34 cellular contexts compared by ENCODE assay signal in the genomic region with DNA sequence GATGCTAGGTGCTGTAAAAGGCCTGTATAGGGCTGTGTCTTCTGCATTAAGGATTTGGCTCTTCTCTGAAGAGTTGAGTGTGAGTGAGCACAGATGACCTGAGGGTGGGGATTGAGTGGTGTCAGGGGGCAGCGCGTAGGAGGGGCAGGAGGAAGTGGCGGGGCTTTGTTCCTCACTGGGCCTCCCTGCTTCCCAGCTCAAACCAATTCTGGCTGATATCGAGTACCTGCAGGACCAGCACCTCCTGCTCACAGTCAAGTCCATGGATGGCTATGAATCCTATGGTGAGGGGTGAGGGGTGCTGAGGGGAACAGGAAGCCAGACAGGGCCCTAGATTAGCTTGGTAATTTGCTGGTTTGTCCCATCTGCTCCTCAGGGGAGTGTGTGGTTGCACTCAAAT. TPM values are rescaled to one million over a fixed set of nuclear protein-coding genes. Genes with fewer than 3 reads are reported as not detected.
DNase-seq lines count a peak whose midpoint lies in the region; ATAC-seq, FAIRE-seq and TF ChIP-seq lines count a peak whose summit lies in the region.
"Had no signal": no experiment of that assay in that cellular context is flagged by ENCODE, and none has a peak within 500 bp of the region (broad histone marks: within the 10 kb centered on the region; RNA-seq: fewer than 3 reads in every experiment).

No MANE protein-coding gene starts in this region.

- no peak overlapping the region for H3K56ac ChIP-seq in mesendoderm (ENCODE audit: low read length)

- CTCF ChIA-PET in GM12878 (lab: Yijun Ruan, JAX), result no interaction called here

- TF ChIP-seq CTCF in GM20000 (IDR thresholded peaks at IDR 0.05; ENCODE audit: extremely low read depth, missing control alignments) (no peak), GM12878 (IDR thresholded peaks at IDR 0.05 in 2 of 3, conservative IDR thresholded peaks at IDR 0.05 in 1 of 3; ENCODE audit: control insufficient read depth in 2 of 3, extremely low read depth in 1 of 3, insufficient read depth in 1 of 3, low read depth in 3 of 3, low read length in 3 of 3) (no peak), neural crest cell (conservative IDR thresholded peaks at IDR 0.05) (no peak)

- no peak overlapping the region for H2AK5ac ChIP-seq in mesendoderm (ENCODE audit: low read length)

- H4K20me1 ChIP-seq in GM12878 (ENCODE audit: control insufficient read depth, insufficient read depth), result no peaks in the 10 kb centered on the region; the same call in 1 of the 2 replicates

- in situ Hi-C loops in GM12878 (cut with MboI), result no loop called here

- no peak overlapping the region for H3K9ac ChIP-seq in GM12878 (ENCODE audit: control insufficient read depth, insufficient read depth, low read length)
- H3K9ac ChIP-seq in mesendoderm (ENCODE audit: low read length), result no peak overlapping the region
- H3K9ac ChIP-seq: neural progenitor cell had no signal

- ATAC-seq in GM12878 (no peak), HG02623 (IDR thresholded peaks at IDR 0.05; ENCODE audit: unreplicated experiment) (no peak), HG03354 (IDR thresholded peaks at IDR 0.05; ENCODE audit: poor library complexity, severe bottlenecking, unreplicated experiment) (no peak)
- ATAC-seq: GM23338, K562, right lobe of liver had no signal

- H3K27me3 ChIP-seq in GM12878 (replicated peaks in 1 of 2; ENCODE audit: control insufficient read depth in 2 of 2, insufficient read depth in 2 of 2, low read length in 1 of 2) (peaks cover 0 to 4% of the 10 kb centered on the region in 2 experiments; a peak in 2 of 4 replicates), mesendoderm (ENCODE audit: insufficient read depth, low read length, poor library complexity) (peaks cover under 1% of the 10 kb centered on the region)
- H3K27me3 ChIP-seq: adrenal gland, right lobe of liver, testis had no signal

- no peak overlapping the region for H3K18ac ChIP-seq in mesendoderm (ENCODE audit: low read length)

- H3K4me2 ChIP-seq in GM12878 (ENCODE audit: control insufficient read depth, insufficient read depth) (no peak overlapping the region), mesendoderm (ENCODE audit: low read length) (no peak overlapping the region)
- H3K4me2 ChIP-seq: GM23338, neural progenitor cell had no signal

- H3K4me1 Mint-ChIP-seq in neural crest cell, result peaks cover 16% of the 10 kb centered on the region

- H3K4me1 ChIP-seq in GM12878 (ENCODE audit: control insufficient read depth, insufficient read depth, low read length) (peaks cover 4% of the 10 kb centered on the region), mesendoderm (ENCODE audit: control insufficient read depth, low read depth, low read length) (peaks cover 10% of the 10 kb centered on the region)

- no peaks in the 10 kb centered on the region for H3K9me3 Mint-ChIP-seq in neural crest cell
- H3K9me3 Mint-ChIP-seq: activated CD4-positive, alpha-beta T cell treated with anti-CD3 and anti-CD28 coated beads, Interleukin-2, amount 10 ng/mL, durations not matched to agents 7 days and 5 days; brain; CD4-positive, CD25-positive, alpha-beta regulatory T cell; GM23338; neural progenitor cell had no signal

- no peak overlapping the region for H2BK15ac ChIP-seq in mesendoderm (replicated peaks; ENCODE audit: low read depth)

- no peak overlapping the region for H3K4me3 ChIP-seq in GM12878
- no peak overlapping the region for H3K4me3 ChIP-seq in mesendoderm (ENCODE audit: low read length)
- H3K4me3 ChIP-seq: adrenal gland, GM23338, K562, neural progenitor cell, right lobe of liver, testis had no signal

- peak overlapping the region; percentile 70 for H3K4me3 Mint-ChIP-seq in neural crest cell
- H3K4me3 Mint-ChIP-seq: activated CD4-positive, alpha-beta T cell treated with anti-CD3 and anti-CD28 coated beads, Interleukin-2, amount 10 ng/mL, durations not matched to agents 7 days and 5 days; brain; CD4-positive, CD25-positive, alpha-beta regulatory T cell; GM23338; neural progenitor cell had no signal

- no peak overlapping the region for H2BK120ac ChIP-seq in mesendoderm (ENCODE audit: low read depth, low read length)

- RAD21 ChIA-PET in GM12878 (lab: Charles Lee; ENCODE audit: unreplicated experiment), result interaction anchor here (0.6 kb wide), 1 partner anchor 16 kb away, joined by 4 read pairs; no protein-coding TSS in a partner anchor

- no peaks in the 10 kb centered on the region for H3K79me2 ChIP-seq in GM12878 (ENCODE audit: control insufficient read depth, insufficient read depth, low read length)
- no peaks in the 10 kb centered on the region for H3K79me2 ChIP-seq in mesendoderm (ENCODE audit: control insufficient read depth, insufficient read depth, low read length)

- H3K27me3 Mint-ChIP-seq in neural crest cell (ENCODE audit: low read depth), result peaks cover 16% of the 10 kb centered on the region

- peak overlapping the region; percentile 60 for H3K27ac Mint-ChIP-seq in neural crest cell (ENCODE audit: unreplicated experiment)
- H3K27ac Mint-ChIP-seq: GM23338, neural progenitor cell had no signal

- no peak overlapping the region for H2BK5ac ChIP-seq in mesendoderm (ENCODE audit: low read length)

- no peaks in the 10 kb centered on the region for H3K79me1 ChIP-seq in mesendoderm (ENCODE audit: low read length)

- no peak for TF ChIP-seq RAD21 in GM12878 (IDR thresholded peaks at IDR 0.05; ENCODE audit: insufficient read depth, low read depth, low read length)

- TF ChIP-seq EP300 in GM12878 (IDR thresholded peaks at IDR 0.05; ENCODE audit: borderline replicate concordance in 1 of 2, control insufficient read depth in 1 of 2, low read depth in 2 of 2, low read length in 2 of 2), result no peak

- no peak overlapping the region for H2AFZ ChIP-seq in GM12878 (ENCODE audit: control insufficient read depth, low read depth, low read length)
- H2AFZ ChIP-seq: GM23338, neural progenitor cell had no signal

- no peak overlapping the region for H3K23ac ChIP-seq in mesendoderm (ENCODE audit: low read length)

- no peaks in the 10 kb centered on the region for H3K9me3 ChIP-seq in GM12878 (replicated peaks; ENCODE audit: control insufficient read depth, insufficient read depth, low read length)
- H3K9me3 ChIP-seq: adrenal gland, right lobe of liver, testis had no signal

- DNase-seq in CD1c-positive myeloid dendritic cell (ENCODE audit: extremely low spot score) (peak; percentile 22), GM20000 (ENCODE audit: low spot score) (peak; percentile 2), GM12878 (ENCODE audit: low read depth, low spot score) (no peak), neural crest cell (ENCODE audit: low read depth, low spot score) (no peak), SIG-M5 treated with dmso at 0.1 percent for 504 hours (lab: John Stamatoyannopoulos, UW; ENCODE audit: unreplicated experiment) (no peak), mesendoderm (no peak)
- DNase-seq: activated CD4-positive, alpha-beta T cell treated with anti-CD3 and anti-CD28 coated beads, Interleukin-2, amount 10 ng/mL, durations not matched to agents 7 days and 5 days; activated gamma-delta T cell treated with Interleukin-2 at 50 U/mL for 16 hours; CD4-positive, CD25-positive, alpha-beta regulatory T cell; EL; NCI-H1105 treated with DMSO at 0.1 percent for 48 hours; NCI-H1930; NCI-H524 treated with DMSO at 0.1 percent for 48 hours; NK-92 treated with Interleukin-12 subunit alpha and Interleukin-12 subunit beta, amount 100 ng/mL, for 24 hours; SHP77 treated with DMSO at 0.1 percent for 48 hours; stimulated activated CD4-positive, alpha-beta T cell treated with anti-CD3 and anti-CD28 coated beads, Interleukin-12 subunit alpha, Interleukin-12 subunit beta, amount 100 ng/mL, for 4 hours; stimulated activated CD4-positive, alpha-beta T cell treated with anti-CD3 and anti-CD28 coated beads, Interleukin-4, amount 100 ng/mL, for 24 hours; stimulated activated naive CD4-positive, alpha-beta T cell had no signal

- POLR2A ChIA-PET in GM12878 (lab: Charles Lee), result no interaction called here

- H3K36me3 Mint-ChIP-seq in neural crest cell (ENCODE audit: low read depth), result peaks cover 16% of the 10 kb centered on the region

- intact Hi-C loops in GM12878 (cut with micrococcal nuclease; ENCODE audit: unreplicated experiment), result loop anchor here (5.0 kb wide), 1 partner anchor 177 kb away; no protein-coding TSS in a partner anchor

- 96% methylated on average over 4 of the region's 4 CpGs for WGBS in GM12878 (ENCODE audit: insufficient coverage, insufficient replicate concordance, low lambda C conversion rate, missing lambda C conversion rate)
- no CpG with 5 or more reads among the region's 4 CpGs for WGBS in mesendoderm (ENCODE audit: extremely low coverage, insufficient coverage, low lambda C conversion rate)

- H3K36me3 ChIP-seq in GM12878 (ENCODE audit: control insufficient read depth in 2 of 2, insufficient read depth in 2 of 2, low read length in 1 of 2) (peaks cover 15 to 25% of the 10 kb centered on the region in 2 experiments; a peak in 3 of 4 replicates), mesendoderm (ENCODE audit: control insufficient read depth, insufficient read depth, low read length) (peaks cover 28% of the 10 kb centered on the region)
- H3K36me3 ChIP-seq: neural progenitor cell had no signal

- 0 out of 2 replicates have a peak, but pooled peaks have one; percentile 8 for TF ChIP-seq POLR2A in GM12878 (IDR thresholded peaks at IDR 0.05; ENCODE audit: low read depth, low read length)

- H3K27ac ChIP-seq in GM12878 (ENCODE audit: control insufficient read depth, insufficient read depth), result no peak overlapping the region
- H3K27ac ChIP-seq in mesendoderm (ENCODE audit: low read depth, low read length), result no peak overlapping the region
- H3K27ac ChIP-seq: adrenal gland, neural progenitor cell, right lobe of liver, testis had no signal

- SMC1A ChIA-PET in GM12878 (lab: Charles Lee; ENCODE audit: uncharacterized antibody, unreplicated experiment), result no interaction called here

- no peak overlapping the region for H3K4ac ChIP-seq in mesendoderm (ENCODE audit: low read depth, low read length)

- BruUV-seq in GM12878 (replicated peaks; lab: Mats Ljungman, UMichigan), result no TSS peak

- FAIRE-seq in GM12878 (lab: Jason Lieb, UNC), result no peak
- FAIRE-seq: GM12892, K562 had no signal

- no peak overlapping the region for H4K8ac ChIP-seq in mesendoderm (ENCODE audit: low read depth, low read length)

- no peak overlapping the region for H4K5ac ChIP-seq in mesendoderm (ENCODE audit: low read length)

RNA-seq across cellular contexts. Expression of a gene that starts 9.1 kb away (rescaled TPM):
- total RNA-seq in GM12878 (2013; cell fraction: nucleolus; rRNA removed), result not detected in 2 replicates
- total RNA-seq in GM12878 (2014; rRNA removed), result not detected in 2 replicates
- total RNA-seq in GM12878 (2014; rRNA removed; fragmentation: Illumina TruSeq; extraction: Trizol), result not detected in 2 replicates
- not detected in 2 replicates for total RNA-seq in GM12878 (2021)
- polyA plus RNA-seq in GM12878 (2011; ENCODE audit: low read depth), result not detected
- polyA plus RNA-seq in GM12878 (2011; rRNA removed), result not detected in 2 replicates
- polyA plus RNA-seq in GM12878 (2011; cell fraction: cytosol; rRNA removed), result not detected in 2 replicates
- polyA plus RNA-seq in GM12878 (2011; cell fraction: nucleus; rRNA removed), result not detected in 2 replicates
- not detected in 2 replicates for polyA plus RNA-seq in GM12878 (2012)
- polyA plus RNA-seq in GM12878 (2014; fragmentation: Illumina TruSeq; extraction: Trizol), result not detected in 2 replicates
- polyA plus RNA-seq in GM12878 (2014; fragmentation: Nextera tagmentation; extraction: Ambion mirVana), result not detected
- not detected in 2 replicates for polyA plus RNA-seq in GM12878 (2014; rRNA removed)
- not detected for polyA plus RNA-seq in GM12878 (2016; fragmentation: Nextera tagmentation; extraction: Ambion mirVana)
- polyA minus RNA-seq in GM12878 (2011; rRNA and poly(A)+ RNA removed), result not detected in 2 replicates
- polyA minus RNA-seq in GM12878 (2011; cell fraction: cytosol; rRNA and poly(A)+ RNA removed), result not detected in 2 replicates
- polyA minus RNA-seq in GM12878 (2011; cell fraction: nucleus; rRNA and poly(A)+ RNA removed), result not detected in 2 replicates
- 5.1 and 5.6 TPM in 2 replicates for total RNA-seq in neural crest cell
- polyA plus RNA-seq in mesendoderm (2013, experiment 1 of 2), result 0.17 TPM
- polyA plus RNA-seq in mesendoderm (2013, experiment 2 of 2), result 0.15 TPM
- total RNA-seq: activated CD4-positive, alpha-beta T cell treated with anti-CD3 and anti-CD28 coated beads, Interleukin-2, amount 10 ng/mL, durations not matched to agents 7 days and 5 days; CD4-positive, CD25-positive, alpha-beta regulatory T cell; chondrocyte; GM23338; HT-29; K562; lower leg skin; M059J; mononuclear cell; posterior vena cava; right lobe of liver had no signal
- polyA plus RNA-seq: CD4-positive, CD25-positive, alpha-beta regulatory T cell; K562 had no signal

RNA-seq across cellular contexts. Expression of a gene that starts 10.4 kb away (rescaled TPM):
- total RNA-seq in GM12878 (2013; cell fraction: nucleolus; rRNA removed), result 149 and 152 TPM in 2 replicates
- total RNA-seq in GM12878 (2014; rRNA removed) (62.3 and 66.3 TPM in 2 replicates), GM12878 (2014; rRNA removed; fragmentation: Illumina TruSeq; extraction: Trizol) (32.1 and 33.1 TPM in 2 replicates), GM12878 (2021) (110 and 116 TPM in 2 replicates), neural crest cell (242 and 247 TPM in 2 replicates)
- polyA plus RNA-seq in GM12878 (2011; ENCODE audit: low read depth), result 39.6 TPM
- polyA plus RNA-seq in GM12878 (2011; rRNA removed) (36.2 and 68.8 TPM in 2 replicates), GM12878 (2014; fragmentation: Illumina TruSeq; extraction: Trizol) (54.7 and 62.3 TPM in 2 replicates), GM12878 (2014; fragmentation: Nextera tagmentation; extraction: Ambion mirVana) (1 to 10 TPM in 1 of 2 experiments, under 1 TPM in 1; 0.47 to 1.0 TPM), GM12878 (2014; rRNA removed) (77.5 and 94.4 TPM in 2 replicates), GM12878 (2016; fragmentation: Nextera tagmentation; extraction: Ambion mirVana) (10 to 100 TPM in 1 of 2 experiments, 1 to 10 TPM in 1; 9.7 to 20.0 TPM)
- 45.3 and 59.8 TPM in 2 replicates for polyA plus RNA-seq in GM12878 (2011; cell fraction: cytosol; rRNA removed)
- 613 and 647 TPM in 2 replicates for polyA plus RNA-seq in GM12878 (2011; cell fraction: nucleus; rRNA removed)
- polyA plus RNA-seq in GM12878 (2012), result 71.7 and 110 TPM in 2 replicates
- 70.7 and 93.0 TPM in 2 replicates for polyA minus RNA-seq in GM12878 (2011; rRNA and poly(A)+ RNA removed)
- 52.8 and 55.7 TPM in 2 replicates for polyA minus RNA-seq in GM12878 (2011; cell fraction: cytosol; rRNA and poly(A)+ RNA removed)
- 158 and 247 TPM in 2 replicates for polyA minus RNA-seq in GM12878 (2011; cell fraction: nucleus; rRNA and poly(A)+ RNA removed)
- 59.0 TPM for polyA plus RNA-seq in mesendoderm (2013, experiment 1 of 2)
- 57.6 TPM for polyA plus RNA-seq in mesendoderm (2013, experiment 2 of 2)

RNA-seq across cellular contexts. Expression of a gene that starts 18.3 kb away (rescaled TPM):
- not detected in 2 replicates for total RNA-seq in GM12878 (2013; cell fraction: nucleolus; rRNA removed)
- 2.7 and 3.5 TPM in 2 replicates for total RNA-seq in GM12878 (2014; rRNA removed)
- 1.9 and 2.2 TPM in 2 replicates for total RNA-seq in GM12878 (2014; rRNA removed; fragmentation: Illumina TruSeq; extraction: Trizol)
- 1.4 and 1.5 TPM in 2 replicates for total RNA-seq in GM12878 (2021)
- polyA plus RNA-seq in GM12878 (2011; ENCODE audit: low read depth), result 1.5 TPM
- 0.10 TPM in 1 of 2 replicates, not detected in the other for polyA plus RNA-seq in GM12878 (2011; rRNA removed)
- 0.12 and 0.25 TPM in 2 replicates for polyA plus RNA-seq in GM12878 (2011; cell fraction: cytosol; rRNA removed)
- 0.21 and 0.54 TPM in 2 replicates for polyA plus RNA-seq in GM12878 (2011; cell fraction: nucleus; rRNA removed)
- polyA plus RNA-seq in GM12878 (2012), result 1.7 and 1.9 TPM in 2 replicates
- 1.6 and 2.0 TPM in 2 replicates for polyA plus RNA-seq in GM12878 (2014; fragmentation: Illumina TruSeq; extraction: Trizol)
- 10 to 100 TPM; 11.0 to 11.1 TPM for polyA plus RNA-seq in GM12878 (2014; fragmentation: Nextera tagmentation; extraction: Ambion mirVana)
- 3.2 and 3.7 TPM in 2 replicates for polyA plus RNA-seq in GM12878 (2014; rRNA removed)
- polyA plus RNA-seq in GM12878 (2016; fragmentation: Nextera tagmentation; extraction: Ambion mirVana), result 1 to 10 TPM; 1.2 to 1.6 TPM
- polyA minus RNA-seq in GM12878 (2011; rRNA and poly(A)+ RNA removed), result not detected in 2 replicates
- polyA minus RNA-seq in GM12878 (2011; cell fraction: cytosol; rRNA and poly(A)+ RNA removed), result not detected in 2 replicates
- not detected in 2 replicates for polyA minus RNA-seq in GM12878 (2011; cell fraction: nucleus; rRNA and poly(A)+ RNA removed)
- not detected in 2 replicates for total RNA-seq in neural crest cell
- polyA plus RNA-seq in mesendoderm (2013, experiment 1 of 2), result not detected
- polyA plus RNA-seq in mesendoderm (2013, experiment 2 of 2), result not detected
- total RNA-seq: activated CD4-positive, alpha-beta T cell treated with anti-CD3 and anti-CD28 coated beads, Interleukin-2, amount 10 ng/mL, durations not matched to agents 7 days and 5 days; CD4-positive, CD25-positive, alpha-beta regulatory T cell; chondrocyte; GM23338; HT-29; K562; M059J had no signal
- polyA plus RNA-seq: GM23338 had no signal

RNA-seq across cellular contexts. Expression of a gene that starts 43.0 kb away (rescaled TPM):
- total RNA-seq in GM12878 (2013; cell fraction: nucleolus; rRNA removed), result not detected in 2 replicates
- total RNA-seq in GM12878 (2014; rRNA removed) (not detected in 2 replicates), GM12878 (2014; rRNA removed; fragmentation: Illumina TruSeq; extraction: Trizol) (not detected in 2 replicates), GM12878 (2021) (not detected in 2 replicates), neural crest cell (not detected in 2 replicates)
- polyA plus RNA-seq in GM12878 (2011; ENCODE audit: low read depth), result not detected
- polyA plus RNA-seq in GM12878 (2011; rRNA removed) (not detected in 2 replicates), GM12878 (2014; fragmentation: Illumina TruSeq; extraction: Trizol) (not detected in 2 replicates), GM12878 (2014; fragmentation: Nextera tagmentation; extraction: Ambion mirVana) (not detected), GM12878 (2014; rRNA removed) (not detected in 2 replicates), GM12878 (2016; fragmentation: Nextera tagmentation; extraction: Ambion mirVana) (not detected)
- polyA plus RNA-seq in GM12878 (2011; cell fraction: cytosol; rRNA removed), result not detected in 2 replicates
- not detected in 2 replicates for polyA plus RNA-seq in GM12878 (2011; cell fraction: nucleus; rRNA removed)
- polyA plus RNA-seq in GM12878 (2012), result not detected in 2 replicates
- polyA minus RNA-seq in GM12878 (2011; rRNA and poly(A)+ RNA removed), result not detected in 2 replicates
- polyA minus RNA-seq in GM12878 (2011; cell fraction: cytosol; rRNA and poly(A)+ RNA removed), result 2.0 and 2.7 TPM in 2 replicates
- polyA minus RNA-seq in GM12878 (2011; cell fraction: nucleus; rRNA and poly(A)+ RNA removed), result 0.97 and 1.3 TPM in 2 replicates
- 1.2 TPM for polyA plus RNA-seq in mesendoderm (2013, experiment 1 of 2)
- polyA plus RNA-seq in mesendoderm (2013, experiment 2 of 2), result 1.3 TPM
- total RNA-seq: activated CD4-positive, alpha-beta T cell treated with anti-CD3 and anti-CD28 coated beads, Interleukin-2, amount 10 ng/mL, durations not matched to agents 7 days and 5 days; CD4-positive, CD25-positive, alpha-beta regulatory T cell; GM23338; mononuclear cell; posterior vena cava; right lobe of liver had no signal
- polyA plus RNA-seq: CD4-positive, CD25-positive, alpha-beta regulatory T cell had no signal

Comparison
In these comparisons a context has a peak if more than half of its experiments do, and no peak if none do; other contexts are left out.
1. DNase-seq: peak in CD1c-positive myeloid dendritic cell (single experiment) and GM20000 (single experiment); none in GM12878 (single experiment), neural crest cell (single experiment), SIG-M5 treated with dmso at 0.1 percent for 504 hours (single experiment) and mesendoderm (single experiment).